ENCODE assay signal across 2 cellular contexts in the genomic region with DNA sequence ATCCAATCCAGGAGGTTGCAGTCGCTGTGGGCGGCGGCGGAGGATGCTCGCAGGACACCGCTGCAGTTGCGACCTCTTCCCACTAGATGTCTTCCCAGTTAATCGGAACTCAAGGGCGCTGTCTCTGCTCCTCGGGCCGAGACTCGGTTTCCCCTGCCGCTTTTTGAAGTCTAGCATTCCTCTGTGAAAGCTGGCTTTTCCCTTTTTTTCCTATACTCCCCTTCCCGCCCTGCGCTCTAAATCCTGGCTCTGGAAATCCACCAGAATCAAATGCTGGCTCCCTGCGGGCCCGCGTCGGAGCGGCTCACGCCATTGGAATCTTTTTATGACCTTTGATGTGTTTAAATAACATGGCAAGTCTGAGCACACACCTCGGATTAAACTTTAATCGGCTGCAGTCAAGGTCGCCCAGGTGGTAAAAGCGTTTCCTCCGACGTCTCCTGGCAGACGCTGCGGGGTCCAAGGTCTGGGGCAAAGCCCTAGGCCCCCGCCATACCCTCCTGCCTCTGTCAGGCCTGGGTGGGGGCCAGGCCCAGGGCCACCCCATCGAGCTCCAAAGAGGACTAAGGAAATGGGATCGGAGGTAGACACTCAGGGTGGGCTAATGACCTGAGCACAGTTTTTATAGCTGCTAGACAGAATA.
TF ChIP-seq lines count a peak whose summit lies in the region.

No MANE protein-coding gene starts in this region.

TF ChIP-seq in HCT116, 20 proteins besides CTCF, POLR2A, EP300 and RAD21:
- TF ChIP-seq TCF7L2 (IDR thresholded peaks at IDR 0.05; ENCODE audit: borderline replicate concordance, extremely low read depth, insufficient read depth, insufficient read length) (peak; percentile 75), ZFX (IDR thresholded peaks at IDR 0.05) (no peak)

TF ChIP-seq in HepG2, 621 proteins besides CTCF, POLR2A, EP300 and RAD21 (continues in another document):
- TF ChIP-seq PAF1 (CRISPR knock-in tag; IDR thresholded peaks at IDR 0.05) = no peak
- no peak for TF ChIP-seq SIX1 (CRISPR knock-in tag; IDR thresholded peaks at IDR 0.05; ENCODE audit: borderline replicate concordance)
- TF ChIP-seq MATR3 (CRISPR knock-in tag; IDR thresholded peaks at IDR 0.05) = no peak
- no peak for TF ChIP-seq ZNF558 (CRISPR knock-in tag; IDR thresholded peaks at IDR 0.05; ENCODE audit: borderline replicate concordance)
- no peak for TF ChIP-seq NONO (IDR thresholded peaks at IDR 0.05)
- no peak for TF ChIP-seq NONO (CRISPR knock-in tag; conservative IDR thresholded peaks at IDR 0.05)
- TF ChIP-seq, protein P1, sequence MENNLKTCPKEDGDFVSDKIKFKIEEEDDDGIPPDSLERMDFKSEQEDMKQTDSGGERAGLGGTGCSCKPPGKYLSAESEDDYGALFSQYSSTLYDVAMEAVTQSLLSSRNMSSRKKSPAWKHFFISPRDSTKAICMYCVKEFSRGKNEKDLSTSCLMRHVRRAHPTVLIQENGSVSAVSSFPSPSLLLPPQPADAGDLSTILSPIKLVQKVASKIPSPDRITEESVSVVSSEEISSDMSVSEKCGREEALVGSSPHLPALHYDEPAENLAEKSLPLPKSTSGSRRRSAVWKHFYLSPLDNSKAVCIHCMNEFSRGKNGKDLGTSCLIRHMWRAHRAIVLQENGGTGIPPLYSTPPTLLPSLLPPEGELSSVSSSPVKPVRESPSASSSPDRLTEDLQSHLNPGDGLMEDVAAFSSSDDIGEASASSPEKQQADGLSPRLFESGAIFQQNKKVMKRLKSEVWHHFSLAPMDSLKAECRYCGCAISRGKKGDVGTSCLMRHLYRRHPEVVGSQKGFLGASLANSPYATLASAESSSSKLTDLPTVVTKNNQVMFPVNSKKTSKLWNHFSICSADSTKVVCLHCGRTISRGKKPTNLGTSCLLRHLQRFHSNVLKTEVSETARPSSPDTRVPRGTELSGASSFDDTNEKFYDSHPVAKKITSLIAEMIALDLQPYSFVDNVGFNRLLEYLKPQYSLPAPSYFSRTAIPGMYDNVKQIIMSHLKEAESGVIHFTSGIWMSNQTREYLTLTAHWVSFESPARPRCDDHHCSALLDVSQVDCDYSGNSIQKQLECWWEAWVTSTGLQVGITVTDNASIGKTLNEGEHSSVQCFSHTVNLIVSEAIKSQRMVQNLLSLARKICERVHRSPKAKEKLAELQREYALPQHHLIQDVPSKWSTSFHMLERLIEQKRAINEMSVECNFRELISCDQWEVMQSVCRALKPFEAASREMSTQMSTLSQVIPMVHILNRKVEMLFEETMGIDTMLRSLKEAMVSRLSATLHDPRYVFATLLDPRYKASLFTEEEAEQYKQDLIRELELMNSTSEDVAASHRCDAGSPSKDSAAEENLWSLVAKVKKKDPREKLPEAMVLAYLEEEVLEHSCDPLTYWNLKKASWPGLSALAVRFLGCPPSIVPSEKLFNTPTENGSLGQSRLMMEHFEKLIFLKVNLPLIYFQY (CRISPR knock-in tag; IDR thresholded peaks at IDR 0.05; ENCODE audit: borderline replicate concordance) = no peak
- no peak for TF ChIP-seq FOXA1 (IDR thresholded peaks at IDR 0.05)
- no peak for TF ChIP-seq FOXA1 (CRISPR knock-in tag; IDR thresholded peaks at IDR 0.05)
- TF ChIP-seq GABPA (IDR thresholded peaks at IDR 0.05; ENCODE audit: low read depth, low read length) = no peak
- no peak for TF ChIP-seq GABPA (CRISPR knock-in tag; IDR thresholded peaks at IDR 0.05; ENCODE audit: low read depth)
- no peak for TF ChIP-seq POLR2AphosphoS5 (IDR thresholded peaks at IDR 0.05; ENCODE audit: low read depth, low read length)
- TF ChIP-seq KMT2A (CRISPR knock-in tag; IDR thresholded peaks at IDR 0.05) = no peak
- TF ChIP-seq, protein P2, sequence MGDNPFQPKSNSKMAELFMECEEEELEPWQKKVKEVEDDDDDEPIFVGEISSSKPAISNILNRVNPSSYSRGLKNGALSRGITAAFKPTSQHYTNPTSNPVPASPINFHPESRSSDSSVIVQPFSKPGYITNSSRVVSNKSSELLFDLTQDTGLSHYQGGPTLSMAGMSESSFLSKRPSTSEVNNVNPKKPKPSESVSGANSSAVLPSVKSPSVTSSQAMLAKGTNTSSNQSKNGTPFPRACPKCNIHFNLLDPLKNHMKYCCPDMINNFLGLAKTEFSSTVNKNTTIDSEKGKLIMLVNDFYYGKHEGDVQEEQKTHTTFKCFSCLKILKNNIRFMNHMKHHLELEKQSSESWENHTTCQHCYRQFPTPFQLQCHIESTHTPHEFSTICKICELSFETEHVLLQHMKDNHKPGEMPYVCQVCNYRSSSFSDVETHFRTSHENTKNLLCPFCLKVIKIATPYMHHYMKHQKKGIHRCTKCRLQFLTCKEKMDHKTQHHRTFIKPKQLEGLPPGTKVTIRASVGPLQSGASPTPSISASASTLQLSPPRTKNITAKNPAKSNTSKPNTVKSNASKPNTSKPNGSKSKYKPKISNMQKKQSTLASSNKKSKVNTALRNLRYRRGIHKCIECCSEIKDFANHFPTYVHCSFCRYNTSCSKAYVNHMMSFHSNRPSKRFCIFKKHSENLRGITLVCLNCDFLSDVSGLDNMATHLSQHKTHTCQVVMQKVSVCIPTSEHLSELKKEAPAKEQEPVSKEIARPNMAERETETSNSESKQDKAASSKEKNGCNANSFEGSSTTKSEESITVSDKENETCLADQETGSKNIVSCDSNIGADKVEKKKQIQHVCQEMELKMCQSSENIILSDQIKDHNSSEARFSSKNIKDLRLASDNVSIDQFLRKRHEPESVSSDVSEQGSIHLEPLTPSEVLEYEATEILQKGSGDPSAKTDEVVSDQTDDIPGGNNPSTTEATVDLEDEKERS (CRISPR knock-in tag; IDR thresholded peaks at IDR 0.05) = no peak
- peak; percentile 47 for TF ChIP-seq STAG1 (CRISPR knock-in tag; IDR thresholded peaks at IDR 0.05)
- TF ChIP-seq, protein P3, sequence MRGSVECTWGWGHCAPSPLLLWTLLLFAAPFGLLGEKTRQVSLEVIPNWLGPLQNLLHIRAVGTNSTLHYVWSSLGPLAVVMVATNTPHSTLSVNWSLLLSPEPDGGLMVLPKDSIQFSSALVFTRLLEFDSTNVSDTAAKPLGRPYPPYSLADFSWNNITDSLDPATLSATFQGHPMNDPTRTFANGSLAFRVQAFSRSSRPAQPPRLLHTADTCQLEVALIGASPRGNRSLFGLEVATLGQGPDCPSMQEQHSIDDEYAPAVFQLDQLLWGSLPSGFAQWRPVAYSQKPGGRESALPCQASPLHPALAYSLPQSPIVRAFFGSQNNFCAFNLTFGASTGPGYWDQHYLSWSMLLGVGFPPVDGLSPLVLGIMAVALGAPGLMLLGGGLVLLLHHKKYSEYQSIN (CRISPR knock-in tag; IDR thresholded peaks at IDR 0.05; ENCODE audit: borderline replicate concordance) = no peak
- no peak for TF ChIP-seq MYC (CRISPR knock-in tag; IDR thresholded peaks at IDR 0.05; ENCODE audit: borderline replicate concordance)
- no peak for TF ChIP-seq ZBTB40 (IDR thresholded peaks at IDR 0.05)
- TF ChIP-seq ZBTB40 (CRISPR knock-in tag; IDR thresholded peaks at IDR 0.05) = no peak
- TF ChIP-seq ZNF7 (CRISPR knock-in tag; IDR thresholded peaks at IDR 0.05) = no peak
- TF ChIP-seq ZNF687 (CRISPR knock-in tag; IDR thresholded peaks at IDR 0.05) = peak; percentile 26
- no peak for TF ChIP-seq HDAC6 (IDR thresholded peaks at IDR 0.05; ENCODE audit: low read depth, low read length)
- TF ChIP-seq NFYC (CRISPR knock-in tag; IDR thresholded peaks at IDR 0.05) = no peak
- TF ChIP-seq PAXIP1 (CRISPR knock-in tag; conservative IDR thresholded peaks at IDR 0.05) = peak; percentile 42; the same call in 1 of the 2 replicates
- no peak for TF ChIP-seq SP1 (IDR thresholded peaks at IDR 0.05)
- TF ChIP-seq SP1 (CRISPR knock-in tag; IDR thresholded peaks at IDR 0.05) = no peak
